Comparison of ENCODE assay signal across 13 cellular contexts in genomic region chr15:74235962-74236361, GRCh38. TPM values are rescaled to one million over a fixed set of nuclear protein-coding genes. Genes with fewer than 3 reads are reported as not detected.
A peak's percentile ranks its signal among the peaks of the same experiment; 100 is the strongest.
DNase-seq lines count a peak whose midpoint lies in the region; ATAC-seq lines count a peak whose summit lies in the region.
"Had no signal": no experiment of that assay in that cellular context is flagged by ENCODE, and none has a peak within 500 bp of the region (broad histone marks: within the 10 kb centered on the region; RNA-seq: fewer than 3 reads in every experiment).

TSS of gene CCDC33 (plus strand) at chr15:74236326. CDS start at chr15:74236720, 394 bp downstream.

- H3K36me3 Mint-ChIP-seq in T-helper 2 cell treated with Interferon-gamma antibody and Interleukin-4, amounts not matched to agents 5 μg/mL and 100 μg/mL, for 36 hours (ENCODE audit: low read depth): no peaks in the 10 kb centered on the region
- H3K36me3 Mint-ChIP-seq: activated naive CD4-positive, alpha-beta T cell treated with anti-CD3 and anti-CD28 coated beads, Interleukin-2, amount 50 U/mL, for 24 hours had no signal

- DNase-seq in DMS53 (lab: John Stamatoyannopoulos, UW) (peak; percentile 98), NCI-H526 (lab: John Stamatoyannopoulos, UW) (peak; percentile 57 to 87), kidney tubule cell (ENCODE audit: low spot score) (peak; percentile 78), Right ventricle myocardium inferior (ENCODE audit: missing footprints) (no peak)
- no peak for DNase-seq in T-helper 2 cell treated with Interferon-gamma antibody and Interleukin-4, amounts not matched to agents 5 μg/mL and 100 μg/mL, for 36 hours (ENCODE audit: low spot score)
- DNase-seq: activated CD4-positive, alpha-beta T cell treated with anti-CD3 and anti-CD28 coated beads for 1 hour had no signal

- H3K27ac Mint-ChIP-seq in T-helper 2 cell treated with Interferon-gamma antibody and Interleukin-4, amounts not matched to agents 5 μg/mL and 100 μg/mL, for 36 hours: no peak within 1 kb of the TSS
- H3K27ac Mint-ChIP-seq: activated naive CD4-positive, alpha-beta T cell treated with anti-CD3 and anti-CD28 coated beads, Interleukin-2, amount 50 U/mL, for 24 hours had no signal

- intact Hi-C loops in Right ventricle myocardium inferior (cut with DNase I): no loop called here

- no peaks in the 10 kb centered on the region for H3K9me3 Mint-ChIP-seq in T-helper 2 cell treated with Interferon-gamma antibody and Interleukin-4, amounts not matched to agents 5 μg/mL and 100 μg/mL, for 36 hours
- H3K9me3 Mint-ChIP-seq: activated naive CD4-positive, alpha-beta T cell treated with anti-CD3 and anti-CD28 coated beads, Interleukin-2, amount 50 U/mL, for 24 hours had no signal

- H3K4me1 Mint-ChIP-seq in T-helper 2 cell treated with Interferon-gamma antibody and Interleukin-4, amounts not matched to agents 5 μg/mL and 100 μg/mL, for 36 hours (ENCODE audit: low read depth): no peaks in the 10 kb centered on the region
- H3K4me1 Mint-ChIP-seq: activated naive CD4-positive, alpha-beta T cell treated with anti-CD3 and anti-CD28 coated beads, Interleukin-2, amount 50 U/mL, for 24 hours had no signal

- H3K4me3 Mint-ChIP-seq in T-helper 2 cell treated with Interferon-gamma antibody and Interleukin-4, amounts not matched to agents 5 μg/mL and 100 μg/mL, for 36 hours: no peak within 1 kb of the TSS
- H3K4me3 Mint-ChIP-seq: activated naive CD4-positive, alpha-beta T cell treated with anti-CD3 and anti-CD28 coated beads, Interleukin-2, amount 50 U/mL, for 24 hours had no signal

- ATAC-seq in HG03442 (IDR thresholded peaks at IDR 0.05; ENCODE audit: unreplicated experiment) (peak; percentile 52), HG03469 (IDR thresholded peaks at IDR 0.05; ENCODE audit: unreplicated experiment) (no peak), Right ventricle myocardium inferior (no peak), GM19463 (IDR thresholded peaks at IDR 0.05; ENCODE audit: unreplicated experiment) (no peak)
- ATAC-seq: gastroesophageal sphincter had no signal

- no peaks in the 10 kb centered on the region for H3K27me3 Mint-ChIP-seq in T-helper 2 cell treated with Interferon-gamma antibody and Interleukin-4, amounts not matched to agents 5 μg/mL and 100 μg/mL, for 36 hours (ENCODE audit: low read depth)
- H3K27me3 Mint-ChIP-seq: activated naive CD4-positive, alpha-beta T cell treated with anti-CD3 and anti-CD28 coated beads, Interleukin-2, amount 50 U/mL, for 24 hours had no signal

RNA-seq across cellular contexts. Expression of gene CCDC33, which starts in this region (rescaled TPM):
- not detected for total RNA-seq in Right ventricle myocardium inferior
- total RNA-seq: gastroesophageal sphincter, lower leg skin, right atrium auricular region had no signal

Comparison
In these comparisons a context has a peak if more than half of its experiments do, and no peak if none do; other contexts are left out.
1. DNase-seq: peak in DMS53 (single experiment), NCI-H526 (2 of 2) and kidney tubule cell (single experiment); none in Right ventricle myocardium inferior (single experiment) and T-helper 2 cell treated with Interferon-gamma antibody and Interleukin-4, amounts not matched to agents 5 μg/mL and 100 μg/mL, for 36 hours (single experiment).